In the genomic region with DNA sequence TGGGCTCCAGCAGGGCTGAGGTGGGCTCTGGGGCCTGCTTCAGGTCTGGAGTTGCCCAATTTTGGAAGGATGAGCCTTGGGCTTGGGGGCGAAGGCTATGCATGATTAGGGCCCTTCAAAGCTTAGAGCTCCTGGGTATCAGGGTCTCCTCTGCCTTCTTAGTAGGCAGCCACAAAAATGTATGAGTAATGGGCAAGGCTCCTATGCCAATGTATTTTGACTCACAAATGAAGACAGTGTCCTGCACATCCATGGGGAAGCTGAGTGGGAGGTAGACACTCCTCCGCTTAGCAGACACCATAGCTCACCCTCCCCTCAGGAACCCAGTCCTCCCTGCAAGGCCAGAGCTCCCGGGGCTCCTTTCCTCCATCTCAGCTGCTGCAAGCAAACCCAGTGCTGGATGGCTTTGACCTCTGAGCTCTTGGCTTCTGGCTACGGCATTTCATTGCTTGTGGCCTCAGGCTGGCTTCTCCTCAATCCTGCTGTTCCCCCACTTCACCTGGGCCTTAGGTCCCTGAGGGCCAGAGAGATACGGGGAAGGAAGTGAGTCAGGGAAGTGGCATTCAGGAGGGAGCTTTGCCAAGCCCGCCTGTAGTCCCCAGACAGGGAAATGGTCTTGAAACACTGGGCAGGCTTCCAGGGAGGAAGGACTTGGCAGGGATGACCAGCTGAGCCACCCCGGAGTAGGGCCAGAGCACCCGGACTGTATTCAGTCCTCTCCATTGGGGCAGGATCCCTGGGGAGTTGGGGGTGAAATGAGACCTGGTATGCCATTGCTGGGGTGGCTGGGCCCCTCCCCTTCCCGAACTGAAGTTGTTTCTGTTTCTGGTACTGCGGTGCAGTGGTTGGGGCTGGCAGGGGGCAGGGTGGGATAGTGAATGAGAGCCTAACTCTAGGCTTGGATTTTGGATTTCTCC, we compare ENCODE assay signal across 1 cellular context.
TF ChIP-seq lines count a peak whose summit lies in the region.

No MANE protein-coding gene starts in this region.

TF ChIP-seq in A549, 52 proteins besides CTCF, POLR2A, EP300 and RAD21 (continued from another document):
- TF ChIP-seq, protein P1, sequence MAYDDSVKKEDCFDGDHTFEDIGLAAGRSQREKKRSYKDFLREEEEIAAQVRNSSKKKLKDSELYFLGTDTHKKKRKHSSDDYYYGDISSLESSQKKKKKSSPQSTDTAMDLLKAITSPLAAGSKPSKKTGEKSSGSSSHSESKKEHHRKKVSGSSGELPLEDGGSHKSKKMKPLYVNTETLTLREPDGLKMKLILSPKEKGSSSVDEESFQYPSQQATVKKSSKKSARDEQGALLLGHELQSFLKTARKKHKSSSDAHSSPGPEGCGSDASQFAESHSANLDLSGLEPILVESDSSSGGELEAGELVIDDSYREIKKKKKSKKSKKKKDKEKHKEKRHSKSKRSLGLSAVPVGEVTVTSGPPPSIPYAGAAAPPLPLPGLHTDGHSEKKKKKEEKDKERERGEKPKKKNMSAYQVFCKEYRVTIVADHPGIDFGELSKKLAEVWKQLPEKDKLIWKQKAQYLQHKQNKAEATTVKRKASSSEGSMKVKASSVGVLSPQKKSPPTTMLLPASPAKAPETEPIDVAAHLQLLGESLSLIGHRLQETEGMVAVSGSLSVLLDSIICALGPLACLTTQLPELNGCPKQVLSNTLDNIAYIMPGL (CRISPR knock-in tag; IDR thresholded peaks at IDR 0.05; ENCODE audit: borderline replicate concordance): no peak
- TF ChIP-seq, protein P2, sequence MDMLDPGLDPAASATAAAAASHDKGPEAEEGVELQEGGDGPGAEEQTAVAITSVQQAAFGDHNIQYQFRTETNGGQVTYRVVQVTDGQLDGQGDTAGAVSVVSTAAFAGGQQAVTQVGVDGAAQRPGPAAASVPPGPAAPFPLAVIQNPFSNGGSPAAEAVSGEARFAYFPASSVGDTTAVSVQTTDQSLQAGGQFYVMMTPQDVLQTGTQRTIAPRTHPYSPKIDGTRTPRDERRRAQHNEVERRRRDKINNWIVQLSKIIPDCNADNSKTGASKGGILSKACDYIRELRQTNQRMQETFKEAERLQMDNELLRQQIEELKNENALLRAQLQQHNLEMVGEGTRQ (IDR thresholded peaks at IDR 0.05): no peak
- TF ChIP-seq HDAC2 (IDR thresholded peaks at IDR 0.05) (no peak), TP53 (CRISPR knock-in tag; IDR thresholded peaks at IDR 0.05) (no peak), GATA3 (IDR thresholded peaks at IDR 0.05; ENCODE audit: borderline replicate concordance) (peak; percentile 97), POLR2AphosphoS2 (conservative IDR thresholded peaks at IDR 0.05; ENCODE audit: low read length) (peak; percentile 95), ESRRA (IDR thresholded peaks at IDR 0.05; ENCODE audit: borderline replicate concordance, low read length) (peak; percentile 69; the same call in 1 of the 2 replicates), SMC3 (IDR thresholded peaks at IDR 0.05) (peak; percentile 39; the same call in 2 of the 3 replicates), ZNF302 (CRISPR knock-in tag; IDR thresholded peaks at IDR 0.05) (0 out of 2 replicates have a peak, but pooled peaks have one; percentile 33), FOXS1 (CRISPR knock-in tag; IDR thresholded peaks at IDR 0.05) (peak; percentile 77; the same call in 1 of the 2 replicates), HOXB5 (CRISPR knock-in tag; IDR thresholded peaks at IDR 0.05) (peak; percentile 37), FOSB (CRISPR knock-in tag; IDR thresholded peaks at IDR 0.05) (peak; percentile 57; the same call in 1 of the 2 replicates), CHD4 (IDR thresholded peaks at IDR 0.05; ENCODE audit: borderline replicate concordance) (no peak), NFE2L2 (conservative IDR thresholded peaks at IDR 0.05; ENCODE audit: low read length) (peak; percentile 3; the same call in 1 of the 2 replicates), NR3C1 (IDR thresholded peaks at IDR 0.05) (no peak), HOXB13 (CRISPR knock-in tag; IDR thresholded peaks at IDR 0.05; ENCODE audit: low read depth) (peak; percentile 48; the same call in 1 of the 2 replicates), HOXA7 (CRISPR knock-in tag; IDR thresholded peaks at IDR 0.05) (peak; percentile 11; the same call in 1 of the 2 replicates), EHF (CRISPR knock-in tag; IDR thresholded peaks at IDR 0.05) (peak; percentile 78; the same call in 1 of the 2 replicates), ZFP36 (IDR thresholded peaks at IDR 0.05; ENCODE audit: borderline replicate concordance, partially characterized antibody) (no peak), JUN (IDR thresholded peaks at IDR 0.05) (peak; percentile 97 to 99), RCOR1 (IDR thresholded peaks at IDR 0.05; ENCODE audit: low read depth, low read length) (no peak), RARB (CRISPR knock-in tag; IDR thresholded peaks at IDR 0.05) (0 out of 2 replicates have a peak, but pooled peaks have one; percentile 42), ZC3H11A (IDR thresholded peaks at IDR 0.05) (no peak), EHMT2 (IDR thresholded peaks at IDR 0.05; ENCODE audit: low read depth) (no peak), FOSL2 (IDR thresholded peaks at IDR 0.05) (peak; percentile 81), FOSL2 (CRISPR knock-in tag; IDR thresholded peaks at IDR 0.05) (peak; percentile 96), NPAS2 (CRISPR knock-in tag; IDR thresholded peaks at IDR 0.05; ENCODE audit: borderline replicate concordance) (no peak), JUNB (IDR thresholded peaks at IDR 0.05) (peak; percentile 92), HEYL (CRISPR knock-in tag; IDR thresholded peaks at IDR 0.05) (no peak), MAZ (IDR thresholded peaks at IDR 0.05; ENCODE audit: borderline replicate concordance, low read depth, low read length) (0 out of 2 replicates have a peak, but pooled peaks have one; percentile 58), PHF8 (IDR thresholded peaks at IDR 0.05; ENCODE audit: borderline replicate concordance, low read depth) (no peak), KDM5A (IDR thresholded peaks at IDR 0.05) (no peak), KDM1A (IDR thresholded peaks at IDR 0.05; ENCODE audit: low read depth) (peak; percentile 4; the same call in 1 of the 2 replicates), CEBPB (IDR thresholded peaks at IDR 0.05) (peak; percentile 59 to 90; a peak in 3 of 4 replicates)
- TF ChIP-seq, protein P3, sequence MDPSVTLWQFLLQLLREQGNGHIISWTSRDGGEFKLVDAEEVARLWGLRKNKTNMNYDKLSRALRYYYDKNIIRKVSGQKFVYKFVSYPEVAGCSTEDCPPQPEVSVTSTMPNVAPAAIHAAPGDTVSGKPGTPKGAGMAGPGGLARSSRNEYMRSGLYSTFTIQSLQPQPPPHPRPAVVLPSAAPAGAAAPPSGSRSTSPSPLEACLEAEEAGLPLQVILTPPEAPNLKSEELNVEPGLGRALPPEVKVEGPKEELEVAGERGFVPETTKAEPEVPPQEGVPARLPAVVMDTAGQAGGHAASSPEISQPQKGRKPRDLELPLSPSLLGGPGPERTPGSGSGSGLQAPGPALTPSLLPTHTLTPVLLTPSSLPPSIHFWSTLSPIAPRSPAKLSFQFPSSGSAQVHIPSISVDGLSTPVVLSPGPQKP (IDR thresholded peaks at IDR 0.05; ENCODE audit: low read depth, low read length): no peak
- TF ChIP-seq, protein P4, sequence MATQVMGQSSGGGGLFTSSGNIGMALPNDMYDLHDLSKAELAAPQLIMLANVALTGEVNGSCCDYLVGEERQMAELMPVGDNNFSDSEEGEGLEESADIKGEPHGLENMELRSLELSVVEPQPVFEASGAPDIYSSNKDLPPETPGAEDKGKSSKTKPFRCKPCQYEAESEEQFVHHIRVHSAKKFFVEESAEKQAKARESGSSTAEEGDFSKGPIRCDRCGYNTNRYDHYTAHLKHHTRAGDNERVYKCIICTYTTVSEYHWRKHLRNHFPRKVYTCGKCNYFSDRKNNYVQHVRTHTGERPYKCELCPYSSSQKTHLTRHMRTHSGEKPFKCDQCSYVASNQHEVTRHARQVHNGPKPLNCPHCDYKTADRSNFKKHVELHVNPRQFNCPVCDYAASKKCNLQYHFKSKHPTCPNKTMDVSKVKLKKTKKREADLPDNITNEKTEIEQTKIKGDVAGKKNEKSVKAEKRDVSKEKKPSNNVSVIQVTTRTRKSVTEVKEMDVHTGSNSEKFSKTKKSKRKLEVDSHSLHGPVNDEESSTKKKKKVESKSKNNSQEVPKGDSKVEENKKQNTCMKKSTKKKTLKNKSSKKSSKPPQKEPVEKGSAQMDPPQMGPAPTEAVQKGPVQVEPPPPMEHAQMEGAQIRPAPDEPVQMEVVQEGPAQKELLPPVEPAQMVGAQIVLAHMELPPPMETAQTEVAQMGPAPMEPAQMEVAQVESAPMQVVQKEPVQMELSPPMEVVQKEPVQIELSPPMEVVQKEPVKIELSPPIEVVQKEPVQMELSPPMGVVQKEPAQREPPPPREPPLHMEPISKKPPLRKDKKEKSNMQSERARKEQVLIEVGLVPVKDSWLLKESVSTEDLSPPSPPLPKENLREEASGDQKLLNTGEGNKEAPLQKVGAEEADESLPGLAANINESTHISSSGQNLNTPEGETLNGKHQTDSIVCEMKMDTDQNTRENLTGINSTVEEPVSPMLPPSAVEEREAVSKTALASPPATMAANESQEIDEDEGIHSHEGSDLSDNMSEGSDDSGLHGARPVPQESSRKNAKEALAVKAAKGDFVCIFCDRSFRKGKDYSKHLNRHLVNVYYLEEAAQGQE (IDR thresholded peaks at IDR 0.05): no peak
- TF ChIP-seq, protein P5, sequence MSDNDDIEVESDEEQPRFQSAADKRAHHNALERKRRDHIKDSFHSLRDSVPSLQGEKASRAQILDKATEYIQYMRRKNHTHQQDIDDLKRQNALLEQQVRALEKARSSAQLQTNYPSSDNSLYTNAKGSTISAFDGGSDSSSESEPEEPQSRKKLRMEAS (IDR thresholded peaks at IDR 0.05): peak; percentile 89
- TF ChIP-seq, protein P6, sequence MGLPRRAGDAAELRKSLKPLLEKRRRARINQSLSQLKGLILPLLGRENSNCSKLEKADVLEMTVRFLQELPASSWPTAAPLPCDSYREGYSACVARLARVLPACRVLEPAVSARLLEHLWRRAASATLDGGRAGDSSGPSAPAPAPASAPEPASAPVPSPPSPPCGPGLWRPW (IDR thresholded peaks at IDR 0.05): peak; percentile 14; the same call in 1 of the 2 replicates
- TF ChIP-seq, protein P7, sequence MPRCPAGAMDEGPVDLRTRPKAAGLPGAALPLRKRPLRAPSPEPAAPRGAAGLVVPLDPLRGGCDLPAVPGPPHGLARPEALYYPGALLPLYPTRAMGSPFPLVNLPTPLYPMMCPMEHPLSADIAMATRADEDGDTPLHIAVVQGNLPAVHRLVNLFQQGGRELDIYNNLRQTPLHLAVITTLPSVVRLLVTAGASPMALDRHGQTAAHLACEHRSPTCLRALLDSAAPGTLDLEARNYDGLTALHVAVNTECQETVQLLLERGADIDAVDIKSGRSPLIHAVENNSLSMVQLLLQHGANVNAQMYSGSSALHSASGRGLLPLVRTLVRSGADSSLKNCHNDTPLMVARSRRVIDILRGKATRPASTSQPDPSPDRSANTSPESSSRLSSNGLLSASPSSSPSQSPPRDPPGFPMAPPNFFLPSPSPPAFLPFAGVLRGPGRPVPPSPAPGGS (IDR thresholded peaks at IDR 0.05): peak; percentile 84
- TF ChIP-seq, protein P8, sequence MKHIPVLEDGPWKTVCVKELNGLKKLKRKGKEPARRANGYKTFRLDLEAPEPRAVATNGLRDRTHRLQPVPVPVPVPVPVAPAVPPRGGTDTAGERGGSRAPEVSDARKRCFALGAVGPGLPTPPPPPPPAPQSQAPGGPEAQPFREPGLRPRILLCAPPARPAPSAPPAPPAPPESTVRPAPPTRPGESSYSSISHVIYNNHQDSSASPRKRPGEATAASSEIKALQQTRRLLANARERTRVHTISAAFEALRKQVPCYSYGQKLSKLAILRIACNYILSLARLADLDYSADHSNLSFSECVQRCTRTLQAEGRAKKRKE (CRISPR knock-in tag; IDR thresholded peaks at IDR 0.05; ENCODE audit: low read depth): peak; percentile 70; the same call in 1 of the 2 replicates
TF ChIP-seq in A549: peak in this region for 26.
